Comparison of ENCODE assay signal across 15 cellular contexts in the genomic region with DNA sequence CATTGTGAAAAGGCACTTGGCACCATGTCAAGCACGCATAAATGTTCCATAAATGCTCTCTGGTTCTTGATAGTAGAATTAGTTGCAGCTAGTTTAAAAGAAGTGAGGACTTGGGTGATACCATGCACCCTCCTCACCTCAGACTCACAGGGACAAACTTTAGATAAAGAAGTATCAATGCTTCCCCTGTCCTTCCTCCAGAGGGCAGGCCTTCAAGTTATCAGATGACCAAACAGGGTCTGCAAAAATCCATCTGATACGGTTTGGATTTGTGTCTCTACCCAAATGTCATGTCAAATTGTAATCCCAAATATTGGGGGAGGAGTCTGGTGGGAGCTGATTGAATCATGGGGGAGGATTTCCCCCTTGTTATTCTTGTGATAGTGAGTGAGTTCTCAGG. TPM values are rescaled to one million over a fixed set of nuclear protein-coding genes. Genes with fewer than 3 reads are reported as not detected.
DNase-seq lines count a peak whose midpoint lies in the region; ATAC-seq and TF ChIP-seq lines count a peak whose summit lies in the region.
"Had no signal": no experiment of that assay in that cellular context is flagged by ENCODE, and none has a peak within 500 bp of the region (broad histone marks: within the 10 kb centered on the region; RNA-seq: fewer than 3 reads in every experiment).

No MANE protein-coding gene starts in this region.

- BruUV-seq in HCT116 (replicated peaks; lab: Mats Ljungman, UMichigan), result no TSS peak

- H3K4me1 Mint-ChIP-seq in CD14-positive monocyte, result no peaks in the 10 kb centered on the region
- no peaks in the 10 kb centered on the region for H3K4me1 Mint-ChIP-seq in neural progenitor cell

- H4K20me1 ChIP-seq in HCT116 (ENCODE audit: insufficient read depth) (no peaks in the 10 kb centered on the region), neural progenitor cell (ENCODE audit: low read depth) (peaks cover 11% of the 10 kb centered on the region)

- no peaks in the 10 kb centered on the region for H3K9me3 ChIP-seq in HCT116 (ENCODE audit: control insufficient read depth in 1 of 2, insufficient read depth in 1 of 2, low read depth in 1 of 2, low read length in 2 of 2)
- H3K9me3 ChIP-seq in colonic mucosa, result no peaks in the 10 kb centered on the region
- peaks cover 0 to 18% (median 8%) of the 10 kb centered on the region in 4 donors for H3K9me3 ChIP-seq in esophagus muscularis mucosa
- H3K9me3 ChIP-seq in neural progenitor cell (ENCODE audit: low read depth), result no peaks in the 10 kb centered on the region
- H3K9me3 ChIP-seq: BE2C, Caco-2 had no signal

- no peaks in the 10 kb centered on the region for H3K27me3 ChIP-seq in HCT116 (ENCODE audit: insufficient read depth, low read length)
- H3K27me3 ChIP-seq in colonic mucosa, result no peaks in the 10 kb centered on the region
- H3K27me3 ChIP-seq in esophagus muscularis mucosa, result peaks cover 0 to 14% (median 0%) of the 10 kb centered on the region in 4 donors
- no peaks in the 10 kb centered on the region for H3K27me3 ChIP-seq in neural progenitor cell
- H3K27me3 ChIP-seq: BE2C had no signal

- 49% methylated on average over 2 of the region's 2 CpGs for WGBS in esophagus muscularis mucosa

- TF ChIP-seq CTCF in CD14-positive monocyte (IDR thresholded peaks at IDR 0.05), result no peak
- peak in 2 of 3 experiments; percentile 19 to 20; a peak in 2 of 6 replicates for TF ChIP-seq CTCF in HCT116 (IDR thresholded peaks at IDR 0.05 in 2 of 3, conservative IDR thresholded peaks at IDR 0.05 in 1 of 3; ENCODE audit: borderline replicate concordance in 1 of 3, insufficient read depth in 1 of 3, low read depth in 2 of 3, low read length in 2 of 3)
- no peak for TF ChIP-seq CTCF in colonic mucosa (IDR thresholded peaks at IDR 0.05)
- no peak for TF ChIP-seq CTCF in esophagus muscularis mucosa (IDR thresholded peaks at IDR 0.05)
- no peak for TF ChIP-seq CTCF in neural progenitor cell (IDR thresholded peaks at IDR 0.05)

- no peak overlapping the region for H3K4me3 ChIP-seq in HCT116 (replicated peaks in 1 of 2; ENCODE audit: low read depth in 1 of 2, low read length in 2 of 2)
- H3K4me3 ChIP-seq in colonic mucosa, result no peak overlapping the region
- no peak overlapping the region for H3K4me3 ChIP-seq in esophagus muscularis mucosa
- H3K4me3 ChIP-seq in neural progenitor cell, result no peak overlapping the region

- DNase-seq in CD14-positive monocyte (ENCODE audit: low spot score), result peak; percentile 1
- DNase-seq in HCT116 (ENCODE audit: low read depth, low spot score), result no peak
- peak; percentile 0 for DNase-seq in colonic mucosa
- peak; percentile 45 for DNase-seq in esophagus muscularis mucosa (ENCODE audit: extremely low spot score)
- no peak for DNase-seq in stimulated activated CD4-positive, alpha-beta T cell treated with anti-CD3 and anti-CD28 coated beads, Interleukin-12 subunit alpha, Interleukin-12 subunit beta, amount 100 ng/mL, for 4 hours
- no peak for DNase-seq in A172 (ENCODE audit: low spot score)
- DNase-seq in activated effector memory CD4-positive, alpha-beta T cell treated with anti-CD3 and anti-CD28 coated beads, Interleukin-2, amount 50 U/mL, for 16 hours, result no peak
- no peak for DNase-seq in neural progenitor cell (ENCODE audit: low spot score)
- DNase-seq: 8988T; BE2C; C1 segment of cervical spinal cord; Caco-2; CD4-positive, alpha-beta T cell; KG1 had no signal

- H3K4me1 ChIP-seq in HCT116 (ENCODE audit: control insufficient read depth in 1 of 2, insufficient read depth in 2 of 2, low read length in 2 of 2) (no peaks in the 10 kb centered on the region), colonic mucosa (no peaks in the 10 kb centered on the region), esophagus muscularis mucosa (no peaks in the 10 kb centered on the region), neural progenitor cell (no peaks in the 10 kb centered on the region)
- H3K4me1 ChIP-seq: BE2C, Caco-2 had no signal

- TF ChIP-seq POLR2A in HCT116 (IDR thresholded peaks at IDR 0.05; ENCODE audit: borderline replicate concordance, extremely low read depth, insufficient read depth, insufficient read length) (no peak), esophagus muscularis mucosa (IDR thresholded peaks at IDR 0.05; ENCODE audit: low read depth) (no peak)

- CTCF ChIA-PET in HCT116 (lab: Charles Lee), result no interaction called here

- H3F3A ChIP-seq in neural progenitor cell (ENCODE audit: low read depth), result no peaks in the 10 kb centered on the region

- no peak for TF ChIP-seq RAD21 in HCT116 (IDR thresholded peaks at IDR 0.05; ENCODE audit: low read depth)

- RAD21 ChIA-PET in HCT116 (lab: Charles Lee; ENCODE audit: low non-redundant PET in 1 of 2, low total read pairs in 2 of 2, uncharacterized antibody in 2 of 2, unreplicated experiment in 2 of 2), result no interaction called here

- H3K9me3 Mint-ChIP-seq in CD14-positive monocyte (peaks cover 0 to 5% (median 2%) of the 10 kb centered on the region in 7 donors), neural progenitor cell (peaks cover 2% of the 10 kb centered on the region)

- POLR2A ChIA-PET in HCT116 (lab: Charles Lee), result no interaction called here

- H3K27me3 Mint-ChIP-seq in CD14-positive monocyte (ENCODE audit: low read depth in 3 of 3) (peaks cover 1 to 4% (median 2%) of the 10 kb centered on the region in 3 donors), neural progenitor cell (ENCODE audit: insufficient read depth, low read depth) (peaks cover 11% of the 10 kb centered on the region)

- H3K27ac Mint-ChIP-seq in CD14-positive monocyte, result no peak overlapping the region
- no peak overlapping the region for H3K27ac Mint-ChIP-seq in neural progenitor cell
- H3K27ac Mint-ChIP-seq: CD4-positive, alpha-beta T cell had no signal

- H2AFZ ChIP-seq in HCT116 (ENCODE audit: low read depth, low read length, poor library complexity, severe bottlenecking), result no peak overlapping the region
- H2AFZ ChIP-seq in neural progenitor cell (replicated peaks), result no peak overlapping the region

- H3K4me3 Mint-ChIP-seq in CD14-positive monocyte, result no peak overlapping the region
- H3K4me3 Mint-ChIP-seq in neural progenitor cell, result no peak overlapping the region
- H3K4me3 Mint-ChIP-seq: CD4-positive, alpha-beta T cell had no signal

- H3K36me3 Mint-ChIP-seq in CD14-positive monocyte (no peaks in the 10 kb centered on the region), neural progenitor cell (no peaks in the 10 kb centered on the region)

- no peaks in the 10 kb centered on the region for H3K9me2 ChIP-seq in HCT116 (ENCODE audit: insufficient read depth)

- no peak overlapping the region for H3K4me2 ChIP-seq in HCT116 (ENCODE audit: low read length)
- H3K4me2 ChIP-seq in neural progenitor cell, result no peak overlapping the region

- no peak overlapping the region for H3K9ac ChIP-seq in HCT116 (ENCODE audit: low read length)
- no peak overlapping the region for H3K9ac ChIP-seq in colonic mucosa (ENCODE audit: low read depth in 2 of 2, low read length in 2 of 2)
- H3K9ac ChIP-seq in neural progenitor cell, result no peak overlapping the region

- H3K27ac ChIP-seq in HCT116 (ENCODE audit: low read depth, low read length), result no peak overlapping the region
- H3K27ac ChIP-seq in colonic mucosa, result no peak overlapping the region
- H3K27ac ChIP-seq in esophagus muscularis mucosa (replicated peaks in 1 of 4), result no peak overlapping the region
- no peak overlapping the region for H3K27ac ChIP-seq in neural progenitor cell

- intact Hi-C loops in CD14-positive monocyte (cut with micrococcal nuclease) (no loop called here), HCT116 (cut with micrococcal nuclease) (no loop called here), colonic mucosa (cut with DNase I) (no loop called here), esophagus muscularis mucosa (cut with DNase I) (no loop called here)

- no peak for ATAC-seq in HCT116

- H3K79me2 ChIP-seq in HCT116 (ENCODE audit: insufficient read depth, low read length) (no peaks in the 10 kb centered on the region), neural progenitor cell (ENCODE audit: low read depth) (no peaks in the 10 kb centered on the region)

- no peak for TF ChIP-seq EP300 in esophagus muscularis mucosa (IDR thresholded peaks at IDR 0.05)

- no peaks in the 10 kb centered on the region for H3K36me3 ChIP-seq in HCT116 (ENCODE audit: control insufficient read depth in 1 of 2, insufficient read depth in 2 of 2, low read length in 2 of 2)
- H3K36me3 ChIP-seq in colonic mucosa, result no peaks in the 10 kb centered on the region
- H3K36me3 ChIP-seq in esophagus muscularis mucosa, result no peaks in the 10 kb centered on the region
- H3K36me3 ChIP-seq in neural progenitor cell, result no peaks in the 10 kb centered on the region
- H3K36me3 ChIP-seq: BE2C had no signal

TF ChIP-seq in HCT116, 20 proteins besides CTCF, POLR2A, EP300 and RAD21:
- no peak for TF ChIP-seq SP1 (IDR thresholded peaks at IDR 0.05; ENCODE audit: low read depth)
- TF ChIP-seq YY1 (IDR thresholded peaks at IDR 0.05; ENCODE audit: extremely low read depth, insufficient replicate concordance, low read depth, low read length), result no peak
- TF ChIP-seq, protein P1, sequence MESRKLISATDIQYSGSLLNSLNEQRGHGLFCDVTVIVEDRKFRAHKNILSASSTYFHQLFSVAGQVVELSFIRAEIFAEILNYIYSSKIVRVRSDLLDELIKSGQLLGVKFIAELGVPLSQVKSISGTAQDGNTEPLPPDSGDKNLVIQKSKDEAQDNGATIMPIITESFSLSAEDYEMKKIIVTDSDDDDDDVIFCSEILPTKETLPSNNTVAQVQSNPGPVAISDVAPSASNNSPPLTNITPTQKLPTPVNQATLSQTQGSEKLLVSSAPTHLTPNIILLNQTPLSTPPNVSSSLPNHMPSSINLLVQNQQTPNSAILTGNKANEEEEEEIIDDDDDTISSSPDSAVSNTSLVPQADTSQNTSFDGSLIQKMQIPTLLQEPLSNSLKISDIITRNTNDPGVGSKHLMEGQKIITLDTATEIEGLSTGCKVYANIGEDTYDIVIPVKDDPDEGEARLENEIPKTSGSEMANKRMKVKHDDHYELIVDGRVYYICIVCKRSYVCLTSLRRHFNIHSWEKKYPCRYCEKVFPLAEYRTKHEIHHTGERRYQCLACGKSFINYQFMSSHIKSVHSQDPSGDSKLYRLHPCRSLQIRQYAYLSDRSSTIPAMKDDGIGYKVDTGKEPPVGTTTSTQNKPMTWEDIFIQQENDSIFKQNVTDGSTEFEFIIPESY (IDR thresholded peaks at IDR 0.05; ENCODE audit: extremely low read depth, insufficient replicate concordance, low read length), result no peak

RNA-seq across cellular contexts. Expression of a gene that starts 54.1 kb away (rescaled TPM):
- polyA plus RNA-seq in CD14-positive monocyte, result not detected
- total RNA-seq in HCT116 (2021; ENCODE audit: unreplicated experiment), result not detected
- not detected in 2 replicates for polyA plus RNA-seq in HCT116 (2012)
- total RNA-seq in colonic mucosa, result not detected
- not detected for total RNA-seq in esophagus muscularis mucosa
- not detected in 2 replicates for total RNA-seq in A172 (2014; rRNA removed; shearing (Covaris generic))
- total RNA-seq in neural progenitor cell (ENCODE audit: low replicate concordance), result not detected in 2 replicates
- total RNA-seq: Caco-2; CD4-positive, alpha-beta T cell; HT-29 had no signal

Comparison
In these comparisons a context has a peak if more than half of its experiments do, and no peak if none do; other contexts are left out.
1. DNase-seq: peak in CD14-positive monocyte (single experiment), colonic mucosa (single experiment) and esophagus muscularis mucosa (single experiment); none in HCT116 (single experiment), stimulated activated CD4-positive, alpha-beta T cell treated with anti-CD3 and anti-CD28 coated beads, Interleukin-12 subunit alpha, Interleukin-12 subunit beta, amount 100 ng/mL, for 4 hours (single experiment), A172 (single experiment), activated effector memory CD4-positive, alpha-beta T cell treated with anti-CD3 and anti-CD28 coated beads, Interleukin-2, amount 50 U/mL, for 16 hours (single experiment) and neural progenitor cell (single experiment).
2. CTCF ChIP-seq: peak in HCT116 (2 of 3); none in CD14-positive monocyte (single experiment), colonic mucosa (single experiment), esophagus muscularis mucosa (0 of 3) and neural progenitor cell (single experiment).